In the genomic region with DNA sequence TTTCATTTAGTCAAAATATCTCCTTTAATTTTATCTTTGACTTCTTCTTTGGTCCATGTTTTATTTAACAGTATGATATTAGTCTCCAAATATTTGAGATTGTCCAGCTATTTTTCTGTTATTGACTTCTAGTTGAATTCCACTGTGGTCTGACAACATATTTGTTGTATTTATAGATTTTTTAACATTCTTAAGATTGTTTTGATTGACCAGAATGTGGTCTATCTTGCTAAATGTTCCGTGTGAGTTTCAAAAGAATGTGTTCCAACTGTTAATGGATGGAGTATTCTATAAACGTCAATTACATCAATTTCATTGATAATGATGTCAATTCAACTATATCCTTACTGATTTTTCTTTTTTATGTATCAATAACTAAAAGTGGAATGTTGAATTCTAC, we compare ENCODE assay signal across 12 cellular contexts.
"Had no signal": no experiment of that assay in that cellular context is flagged by ENCODE, and none has a peak within 500 bp of the region (broad histone marks: within the 10 kb centered on the region; RNA-seq: fewer than 3 reads in every experiment).

No MANE protein-coding gene starts in this region.

- DNase-seq: activated CD4-positive, alpha-beta T cell treated with anti-CD3 and anti-CD28 coated beads for 36 hours; activated CD4-positive, alpha-beta T cell treated with anti-CD3 and anti-CD28 coated beads, Interleukin-2, amount 50 U/mL, for 48 hours; activated naive CD8-positive, alpha-beta T cell treated with anti-CD3 and anti-CD28 coated beads for 36 hours; brain microvascular endothelial cell; cortex of kidney; lower lobe of right lung; stimulated activated CD4-positive, alpha-beta T cell treated with anti-CD3 and anti-CD28 coated beads, Interleukin-2, amount 100 ng/mL, for 24 hours; T-cell; transverse colon; uterus had no signal

- H3K4me3 ChIP-seq: hepatocyte, lower lobe of right lung, suprapubic skin, transverse colon, uterus had no signal
